Comparison of ENCODE assay signal across 14 cellular contexts in genomic region chr3:33826206-33826605, GRCh38. TPM values are rescaled to one million over a fixed set of nuclear protein-coding genes. Genes with fewer than 3 reads are reported as not detected.
A peak's percentile ranks its signal among the peaks of the same experiment; 100 is the strongest.
DNase-seq lines count a peak whose midpoint lies in the region; ATAC-seq and TF ChIP-seq lines count a peak whose summit lies in the region.
"Had no signal": no experiment of that assay in that cellular context is flagged by ENCODE, and none has a peak within 500 bp of the region (broad histone marks: within the 10 kb centered on the region; RNA-seq: fewer than 3 reads in every experiment).

No MANE protein-coding gene starts in this region.

- H3K4ac ChIP-seq in IMR-90 (ENCODE audit: low read depth, low read length) (no peak overlapping the region), mesenchymal stem cell (ENCODE audit: low read depth in 1 of 2, low read length in 2 of 2) (no peak overlapping the region)

- no peaks in the 10 kb centered on the region; the same call in 1 of the 2 replicates for H3K4me1 ChIP-seq in IMR-90 (ENCODE audit: control insufficient read depth, insufficient read depth, low read length)
- no peaks in the 10 kb centered on the region for H3K4me1 ChIP-seq in mesenchymal stem cell (ENCODE audit: control insufficient read depth, insufficient read depth, low read depth, low read length)
- peaks cover 4% of the 10 kb centered on the region; the same call in 1 of the 2 replicates for H3K4me1 ChIP-seq in PC-3 (ENCODE audit: insufficient read depth, low read length)
- H3K4me1 ChIP-seq: Peyer's patch had no signal

- no peak overlapping the region for H2BK5ac ChIP-seq in IMR-90 (ENCODE audit: low read depth, low read length, poor library complexity, severe bottlenecking)
- no peak overlapping the region for H2BK5ac ChIP-seq in mesenchymal stem cell (ENCODE audit: low read depth, low read length, poor library complexity, severe bottlenecking)

- CTCF ChIA-PET in IMR-90 (lab: Yijun Ruan, JAX) = no interaction called here
- CTCF ChIA-PET in PC-3 (lab: Charles Lee) = no interaction called here

- H3K9me2 ChIP-seq in PC-3 (replicated peaks; ENCODE audit: low read length) = no peaks in the 10 kb centered on the region

- H3K27me3 ChIP-seq in IMR-90 (ENCODE audit: control insufficient read depth, insufficient read depth, low read length) (no peaks in the 10 kb centered on the region), mesenchymal stem cell (ENCODE audit: control insufficient read depth in 1 of 2, insufficient read depth in 1 of 2, low read length in 2 of 2) (no peaks in the 10 kb centered on the region), PC-3 (ENCODE audit: low read length) (no peaks in the 10 kb centered on the region)
- H3K27me3 ChIP-seq: Peyer's patch had no signal

- H4K91ac ChIP-seq in IMR-90 (ENCODE audit: insufficient read depth, low read depth, low read length) (no peak overlapping the region), mesenchymal stem cell (ENCODE audit: low read length) (no peak overlapping the region)

- POLR2A ChIA-PET in IMR-90 (lab: Charles Lee; ENCODE audit: unreplicated experiment) (no interaction called here), PC-3 (lab: Charles Lee; ENCODE audit: unreplicated experiment) (no interaction called here)

- no peak for TF ChIP-seq CTCF in AG09319 (IDR thresholded peaks at IDR 0.05; ENCODE audit: low read depth, low read length)
- TF ChIP-seq CTCF in IMR-90 (conservative IDR thresholded peaks at IDR 0.05; ENCODE audit: low read depth, low read length) = no peak
- no peak for TF ChIP-seq CTCF in PC-3 (conservative IDR thresholded peaks at IDR 0.05; ENCODE audit: low read depth, low read length)

- no peak overlapping the region for H2AK9ac ChIP-seq in IMR-90 (replicated peaks; ENCODE audit: low read depth, low read length, poor library complexity)

- peaks cover 27% of the 10 kb centered on the region for H3K36me3 ChIP-seq in IMR-90 (ENCODE audit: control insufficient read depth, insufficient read depth, low read length)
- H3K36me3 ChIP-seq in mesenchymal stem cell (ENCODE audit: control insufficient read depth in 1 of 2, insufficient read depth in 2 of 2, low read depth in 1 of 2, low read length in 2 of 2) = peaks cover 7 to 86% of the 10 kb centered on the region in 2 experiments
- peaks cover 55% of the 10 kb centered on the region for H3K36me3 ChIP-seq in PC-3 (ENCODE audit: low read depth, low read length)

- intact Hi-C loops in IMR-90 (cut with micrococcal nuclease) (no loop called here), posterior vena cava (cut with DNase I) (no loop called here), PC-3 (cut with micrococcal nuclease) (no loop called here)

- dilution Hi-C loops in IMR-90 (cut with HindIII; ENCODE audit: low sequenced_read_pairs, unreplicated experiment) = no loop called here

- H2BK12ac ChIP-seq in mesenchymal stem cell (ENCODE audit: low read length in 2 of 2) = no peak overlapping the region

- H3K56ac ChIP-seq in IMR-90 (ENCODE audit: extremely low read depth, insufficient read depth, low read length) = no peak overlapping the region

- no peaks in the 10 kb centered on the region for H4K20me1 ChIP-seq in IMR-90 (ENCODE audit: insufficient read depth, low read length)
- H4K20me1 ChIP-seq in PC-3 (ENCODE audit: low read length) = no peaks in the 10 kb centered on the region

- H3K9me3 ChIP-seq in IMR-90 (ENCODE audit: control insufficient read depth, insufficient read depth, low read length) (no peaks in the 10 kb centered on the region), mesenchymal stem cell (ENCODE audit: control insufficient read depth, low read length) (no peaks in the 10 kb centered on the region), PC-3 (ENCODE audit: low read length) (no peaks in the 10 kb centered on the region)
- H3K9me3 ChIP-seq: Peyer's patch had no signal

- BruUV-seq in IMR-90 (replicated peaks; lab: Mats Ljungman, UMichigan) (no TSS peak), PC-3 (replicated peaks; lab: Mats Ljungman, UMichigan) (no TSS peak)

- H2BK20ac ChIP-seq in IMR-90 (ENCODE audit: low read depth, low read length) = no peak overlapping the region

- H3K4me3 ChIP-seq in IMR-90 (ENCODE audit: insufficient read depth, low read depth, low read length) (no peak overlapping the region), mesenchymal stem cell (ENCODE audit: insufficient read depth in 1 of 2, low read depth in 1 of 2, low read length in 2 of 2) (no peak overlapping the region), PC-3 (ENCODE audit: low read length) (no peak overlapping the region)
- H3K4me3 ChIP-seq: K562, Peyer's patch had no signal

- ATAC-seq in IMR-90 (ENCODE audit: low read depth) (peak; percentile 27), PC-3 (no peak)
- ATAC-seq: K562, Right ventricle myocardium inferior had no signal

- in situ Hi-C loops in IMR-90 (cut with MboI; ENCODE audit: low sequenced_read_pairs) = no loop called here

- H3K9me1 ChIP-seq in IMR-90 (ENCODE audit: insufficient read depth, low read length) = no peaks in the 10 kb centered on the region

- no CpG with 5 or more reads among the region's 1 CpG for WGBS in IMR-90 (ENCODE audit: extremely low coverage in 2 of 2, insufficient read length in 1 of 2), 2 experiments
- WGBS in mesenchymal stem cell = no CpG with 5 or more reads among the region's 1 CpG

- peaks cover 9% of the 10 kb centered on the region; the same call in 1 of the 2 replicates for H3K79me2 ChIP-seq in PC-3 (ENCODE audit: low read length)

- H3K18ac ChIP-seq in IMR-90 (ENCODE audit: low read depth, low read length) (no peak overlapping the region), mesenchymal stem cell (ENCODE audit: low read depth in 1 of 2, low read length in 2 of 2) (no peak overlapping the region)

- peaks cover 25 to 35% of the 10 kb centered on the region in 2 experiments for H3K79me1 ChIP-seq in IMR-90 (ENCODE audit: low read depth in 1 of 2, low read length in 2 of 2)
- H3K79me1 ChIP-seq in mesenchymal stem cell (replicated peaks; ENCODE audit: low read length, poor library complexity, severe bottlenecking) = peaks cover 13% of the 10 kb centered on the region

- H4K8ac ChIP-seq in IMR-90 (ENCODE audit: low read depth in 2 of 2, low read length in 2 of 2) (no peak overlapping the region), mesenchymal stem cell (ENCODE audit: low read length) (no peak overlapping the region)

- H3K14ac ChIP-seq in IMR-90 (replicated peaks; ENCODE audit: low read depth, low read length) (no peak overlapping the region), mesenchymal stem cell (ENCODE audit: low read length in 2 of 2) (no peak overlapping the region)

- H3K9ac ChIP-seq in IMR-90 (ENCODE audit: low read depth, low read length) = no peak overlapping the region
- H3K9ac ChIP-seq in mesenchymal stem cell (ENCODE audit: low read length) = peak overlapping the region; percentile 52
- no peak overlapping the region for H3K9ac ChIP-seq in PC-3 (ENCODE audit: low read length)

- no peak overlapping the region for H3K4me2 ChIP-seq in IMR-90 (ENCODE audit: low read depth, low read length)
- H3K4me2 ChIP-seq in mesenchymal stem cell (ENCODE audit: low read length, poor library complexity, severe bottlenecking) = no peak overlapping the region
- no peak overlapping the region for H3K4me2 ChIP-seq in PC-3 (ENCODE audit: low read length)

- H4K5ac ChIP-seq in IMR-90 (ENCODE audit: low read depth, low read length) = no peak overlapping the region

- no peak overlapping the region for H2AFZ ChIP-seq in IMR-90 (replicated peaks; ENCODE audit: low read length, poor library complexity)
- H2AFZ ChIP-seq in mesenchymal stem cell (ENCODE audit: low read depth, low read length) = no peak overlapping the region
- no peak overlapping the region for H2AFZ ChIP-seq in PC-3 (ENCODE audit: low read length)

- H2AK5ac ChIP-seq in IMR-90 (ENCODE audit: low read depth, low read length) (no peak overlapping the region), mesenchymal stem cell (ENCODE audit: low read length, severe bottlenecking) (no peak overlapping the region)

- H3K27ac ChIP-seq in IMR-90 (ENCODE audit: insufficient read depth, low read length) (no peak overlapping the region), mesenchymal stem cell (ENCODE audit: low read length, poor library complexity, severe bottlenecking) (no peak overlapping the region), PC-3 (ENCODE audit: low read length) (no peak overlapping the region)
- H3K27ac ChIP-seq: Peyer's patch had no signal

- no peak for TF ChIP-seq POLR2A in IMR-90 (IDR thresholded peaks at IDR 0.05; ENCODE audit: low read depth, low read length)

- H3K23ac ChIP-seq in IMR-90 (ENCODE audit: low read depth, low read length) = 0 out of 2 replicates have a peak overlapping the region, but pooled peaks have one; percentile 9
- no peak overlapping the region for H3K23ac ChIP-seq in mesenchymal stem cell (ENCODE audit: low read length in 2 of 2)

- no peak for TF ChIP-seq RAD21 in IMR-90 (IDR thresholded peaks at IDR 0.05; ENCODE audit: low read length)

- H2BK15ac ChIP-seq in IMR-90 (ENCODE audit: low read depth, low read length) (no peak overlapping the region), mesenchymal stem cell (ENCODE audit: low read depth, poor library complexity, severe bottlenecking) (no peak overlapping the region)

- H3F3A ChIP-seq in PC-3 (ENCODE audit: low read length, unreplicated experiment) = no peaks in the 10 kb centered on the region

- H2BK120ac ChIP-seq in IMR-90 (ENCODE audit: low read depth, low read length) = no peak overlapping the region
- no peak overlapping the region for H2BK120ac ChIP-seq in mesenchymal stem cell (ENCODE audit: low read depth, low read length)

- DNase-seq in AG09319 (ENCODE audit: extremely low read depth, low read depth) = peak; percentile 2
- peak; percentile 33 for DNase-seq in IMR-90
- DNase-seq in dedifferentiated amniotic fluid mesenchymal stem cell (ENCODE audit: extremely low spot score) = peak; percentile 27
- no peak for DNase-seq in mesenchymal stem cell
- no peak for DNase-seq in posterior vena cava (ENCODE audit: low spot score)
- DNase-seq in PC-3 = no peak
- DNase-seq in NCI-H2081 (lab: John Stamatoyannopoulos, UW) = no peak
- DNase-seq: DMS 273 treated with DMSO at 0.1 percent for 48 hours, GOT3, NCI-H1436, NCI-H2029 treated with DMSO at 0.1 percent for 48 hours, Peyer's patch had no signal

RNA-seq across cellular contexts. Expression of gene PDCD6IP, which starts 27.8 kb away (rescaled TPM):
- total RNA-seq in IMR-90 (2012; rRNA removed) (68.1 and 76.1 TPM in 2 replicates), posterior vena cava (100 to 1,000 TPM; 165 to 222 TPM), PC-3 (2014; rRNA removed) (185 and 266 TPM in 2 replicates)
- 78.3 and 134 TPM in 2 replicates for polyA plus RNA-seq in IMR-90 (2012; rRNA removed)
- polyA plus RNA-seq in IMR-90 (2012; cell fraction: cytosol; rRNA removed) = 14.9 and 61.1 TPM in 2 replicates
- 235 TPM in 2 replicates for polyA plus RNA-seq in IMR-90 (2012; cell fraction: nucleus; rRNA removed; ENCODE audit: low replicate concordance)
- polyA plus RNA-seq in mesenchymal stem cell (2013, experiment 1 of 2) = 138 TPM
- polyA plus RNA-seq in mesenchymal stem cell (2013, experiment 2 of 2) = 128 TPM

Comparison
In these comparisons a context has a peak if more than half of its experiments do, and no peak if none do; other contexts are left out.
1. DNase-seq: peak in AG09319 (single experiment), IMR-90 (single experiment) and dedifferentiated amniotic fluid mesenchymal stem cell (single experiment); none in mesenchymal stem cell (single experiment), posterior vena cava (single experiment), PC-3 (single experiment) and NCI-H2081 (0 of 2).